Comparison of ENCODE assay signal across 11 cellular contexts in genomic region chr12:53253298-53253697, GRCh38.
A peak's percentile ranks its signal among the peaks of the same experiment; 100 is the strongest.
DNase-seq lines count a peak whose midpoint lies in the region; ATAC-seq lines count a peak whose summit lies in the region.
"Had no signal": no experiment of that assay in that cellular context is flagged by ENCODE, and none has a peak within 500 bp of the region (broad histone marks: within the 10 kb centered on the region; RNA-seq: fewer than 3 reads in every experiment).

No MANE protein-coding gene starts in this region.

- DNase-seq in stimulated activated naive CD8-positive, alpha-beta T cell treated with anti-CD3 and anti-CD28 coated beads, Interleukin-15, Interleukin-2, amounts not matched to agents 100 U/mL and 50 U/mL, for 24 hours, result no peak
- DNase-seq in activated naive CD8-positive, alpha-beta T cell treated with anti-CD3 and anti-CD28 coated beads, Interleukin-2, amount 50 U/mL, for 24 hours, result no peak
- no peak for DNase-seq in EL
- no peak for DNase-seq in dedifferentiated amniotic fluid mesenchymal stem cell (ENCODE audit: extremely low spot score)
- no peak for DNase-seq in stimulated activated CD4-positive, alpha-beta T cell treated with anti-CD3 and anti-CD28 coated beads, Interleukin-2, amount 100 ng/mL, for 24 hours
- DNase-seq: activated effector memory CD4-positive, alpha-beta T cell treated with anti-CD3 and anti-CD28 coated beads, Interleukin-2, amount 50 U/mL, for 16 hours; NCI-H774; upper lobe of left lung had no signal

- ATAC-seq in stimulated activated naive CD8-positive, alpha-beta T cell treated with anti-CD3 and anti-CD28 coated beads, Interleukin-15, Interleukin-2, amounts not matched to agents 100 U/mL and 50 U/mL, for 24 hours, result no peak
- no peak for ATAC-seq in activated naive CD8-positive, alpha-beta T cell treated with anti-CD3 and anti-CD28 coated beads, Interleukin-2, amount 50 U/mL, for 24 hours
- no peak for ATAC-seq in GM21529 (IDR thresholded peaks at IDR 0.05; ENCODE audit: unreplicated experiment)

- peak overlapping the region; percentile 98 for H3K4me3 Mint-ChIP-seq in stimulated activated naive CD8-positive, alpha-beta T cell treated with anti-CD3 and anti-CD28 coated beads, Interleukin-15, Interleukin-2, amounts not matched to agents 100 ng/mL and 50 ng/mL, for 24 hours
- H3K4me3 Mint-ChIP-seq in activated naive CD8-positive, alpha-beta T cell treated with anti-CD3 and anti-CD28 coated beads, Interleukin-2, amount 50 U/mL, for 24 hours, result peak overlapping the region; percentile 96

- no peaks in the 10 kb centered on the region for H3K27me3 ChIP-seq in muscle layer of colon (ENCODE audit: control insufficient read depth in 1 of 2, insufficient read depth in 2 of 2, low read length in 2 of 2)
- H3K27me3 ChIP-seq: upper lobe of left lung had no signal

- H3K27ac Mint-ChIP-seq in stimulated activated naive CD8-positive, alpha-beta T cell treated with anti-CD3 and anti-CD28 coated beads, Interleukin-15, Interleukin-2, amounts not matched to agents 100 ng/mL and 50 ng/mL, for 24 hours, result peak overlapping the region; percentile 97
- peak overlapping the region; percentile 94 for H3K27ac Mint-ChIP-seq in activated naive CD8-positive, alpha-beta T cell treated with anti-CD3 and anti-CD28 coated beads, Interleukin-2, amount 50 U/mL, for 24 hours

- H3K9me3 Mint-ChIP-seq in stimulated activated naive CD8-positive, alpha-beta T cell treated with anti-CD3 and anti-CD28 coated beads, Interleukin-15, Interleukin-2, amounts not matched to agents 100 ng/mL and 50 ng/mL, for 24 hours, result no peaks in the 10 kb centered on the region
- H3K9me3 Mint-ChIP-seq in activated naive CD8-positive, alpha-beta T cell treated with anti-CD3 and anti-CD28 coated beads, Interleukin-2, amount 50 U/mL, for 24 hours, result no peaks in the 10 kb centered on the region

- no peak overlapping the region for H3K27ac ChIP-seq in muscle layer of colon (ENCODE audit: low read depth, low read length)

- H3K36me3 ChIP-seq in muscle layer of colon (ENCODE audit: insufficient read depth, low read length), result peaks cover 15% of the 10 kb centered on the region

- H3K36me3 Mint-ChIP-seq in stimulated activated naive CD8-positive, alpha-beta T cell treated with anti-CD3 and anti-CD28 coated beads, Interleukin-15, Interleukin-2, amounts not matched to agents 100 ng/mL and 50 ng/mL, for 24 hours (ENCODE audit: low read depth), result peaks cover 9% of the 10 kb centered on the region
- peaks cover 4% of the 10 kb centered on the region for H3K36me3 Mint-ChIP-seq in activated naive CD8-positive, alpha-beta T cell treated with anti-CD3 and anti-CD28 coated beads, Interleukin-2, amount 50 U/mL, for 24 hours (ENCODE audit: low read depth)

- no peaks in the 10 kb centered on the region for H3K9me3 ChIP-seq in muscle layer of colon (ENCODE audit: low read length)
- H3K9me3 ChIP-seq: upper lobe of left lung had no signal

- peak overlapping the region; percentile 74 for H3K9ac ChIP-seq in muscle layer of colon (ENCODE audit: low read length)

- H3K4me3 ChIP-seq in muscle layer of colon (ENCODE audit: low read depth in 1 of 2, low read length in 2 of 2), result peak overlapping the region in 1 of 2 donors; percentile 89

- H3K4me1 ChIP-seq in muscle layer of colon (ENCODE audit: insufficient read depth, low read length), result peaks cover 26% of the 10 kb centered on the region

- peaks cover 54% of the 10 kb centered on the region for H3K4me1 Mint-ChIP-seq in stimulated activated naive CD8-positive, alpha-beta T cell treated with anti-CD3 and anti-CD28 coated beads, Interleukin-15, Interleukin-2, amounts not matched to agents 100 ng/mL and 50 ng/mL, for 24 hours (ENCODE audit: low read depth)
- H3K4me1 Mint-ChIP-seq in activated naive CD8-positive, alpha-beta T cell treated with anti-CD3 and anti-CD28 coated beads, Interleukin-2, amount 50 U/mL, for 24 hours, result peaks cover 51% of the 10 kb centered on the region

- H3K27me3 Mint-ChIP-seq in stimulated activated naive CD8-positive, alpha-beta T cell treated with anti-CD3 and anti-CD28 coated beads, Interleukin-15, Interleukin-2, amounts not matched to agents 100 ng/mL and 50 ng/mL, for 24 hours, result no peaks in the 10 kb centered on the region
- no peaks in the 10 kb centered on the region for H3K27me3 Mint-ChIP-seq in activated naive CD8-positive, alpha-beta T cell treated with anti-CD3 and anti-CD28 coated beads, Interleukin-2, amount 50 U/mL, for 24 hours
